ENCODE assay signal across 1 cellular context in the genomic region with DNA sequence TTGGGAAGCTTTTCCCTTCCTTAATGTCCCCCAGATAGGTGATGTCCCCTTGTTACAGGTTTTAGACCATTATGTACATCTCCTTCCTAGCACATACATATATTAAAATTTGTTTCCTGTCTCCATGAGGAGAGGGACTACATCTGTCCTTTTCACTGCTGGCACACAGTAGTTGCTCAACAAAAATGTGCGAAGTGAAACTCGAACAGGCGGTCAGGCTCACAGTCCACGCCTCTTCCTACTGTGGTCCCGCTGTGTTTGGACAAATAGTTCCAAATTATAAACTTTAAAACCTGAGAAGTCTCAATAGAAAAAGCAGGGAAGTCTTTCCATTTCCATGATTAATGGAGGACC.
TF ChIP-seq lines count a peak whose summit lies in the region.

No MANE protein-coding gene starts in this region.

TF ChIP-seq in liver, 16 proteins besides CTCF, POLR2A, EP300 and RAD21 (continued from another document):
- TF ChIP-seq, protein P1, sequence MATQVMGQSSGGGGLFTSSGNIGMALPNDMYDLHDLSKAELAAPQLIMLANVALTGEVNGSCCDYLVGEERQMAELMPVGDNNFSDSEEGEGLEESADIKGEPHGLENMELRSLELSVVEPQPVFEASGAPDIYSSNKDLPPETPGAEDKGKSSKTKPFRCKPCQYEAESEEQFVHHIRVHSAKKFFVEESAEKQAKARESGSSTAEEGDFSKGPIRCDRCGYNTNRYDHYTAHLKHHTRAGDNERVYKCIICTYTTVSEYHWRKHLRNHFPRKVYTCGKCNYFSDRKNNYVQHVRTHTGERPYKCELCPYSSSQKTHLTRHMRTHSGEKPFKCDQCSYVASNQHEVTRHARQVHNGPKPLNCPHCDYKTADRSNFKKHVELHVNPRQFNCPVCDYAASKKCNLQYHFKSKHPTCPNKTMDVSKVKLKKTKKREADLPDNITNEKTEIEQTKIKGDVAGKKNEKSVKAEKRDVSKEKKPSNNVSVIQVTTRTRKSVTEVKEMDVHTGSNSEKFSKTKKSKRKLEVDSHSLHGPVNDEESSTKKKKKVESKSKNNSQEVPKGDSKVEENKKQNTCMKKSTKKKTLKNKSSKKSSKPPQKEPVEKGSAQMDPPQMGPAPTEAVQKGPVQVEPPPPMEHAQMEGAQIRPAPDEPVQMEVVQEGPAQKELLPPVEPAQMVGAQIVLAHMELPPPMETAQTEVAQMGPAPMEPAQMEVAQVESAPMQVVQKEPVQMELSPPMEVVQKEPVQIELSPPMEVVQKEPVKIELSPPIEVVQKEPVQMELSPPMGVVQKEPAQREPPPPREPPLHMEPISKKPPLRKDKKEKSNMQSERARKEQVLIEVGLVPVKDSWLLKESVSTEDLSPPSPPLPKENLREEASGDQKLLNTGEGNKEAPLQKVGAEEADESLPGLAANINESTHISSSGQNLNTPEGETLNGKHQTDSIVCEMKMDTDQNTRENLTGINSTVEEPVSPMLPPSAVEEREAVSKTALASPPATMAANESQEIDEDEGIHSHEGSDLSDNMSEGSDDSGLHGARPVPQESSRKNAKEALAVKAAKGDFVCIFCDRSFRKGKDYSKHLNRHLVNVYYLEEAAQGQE (IDR thresholded peaks at IDR 0.05): no peak
- no peak for TF ChIP-seq FOXA1 (IDR thresholded peaks at IDR 0.05)
